8 cellular contexts compared by ENCODE assay signal in the genomic region with DNA sequence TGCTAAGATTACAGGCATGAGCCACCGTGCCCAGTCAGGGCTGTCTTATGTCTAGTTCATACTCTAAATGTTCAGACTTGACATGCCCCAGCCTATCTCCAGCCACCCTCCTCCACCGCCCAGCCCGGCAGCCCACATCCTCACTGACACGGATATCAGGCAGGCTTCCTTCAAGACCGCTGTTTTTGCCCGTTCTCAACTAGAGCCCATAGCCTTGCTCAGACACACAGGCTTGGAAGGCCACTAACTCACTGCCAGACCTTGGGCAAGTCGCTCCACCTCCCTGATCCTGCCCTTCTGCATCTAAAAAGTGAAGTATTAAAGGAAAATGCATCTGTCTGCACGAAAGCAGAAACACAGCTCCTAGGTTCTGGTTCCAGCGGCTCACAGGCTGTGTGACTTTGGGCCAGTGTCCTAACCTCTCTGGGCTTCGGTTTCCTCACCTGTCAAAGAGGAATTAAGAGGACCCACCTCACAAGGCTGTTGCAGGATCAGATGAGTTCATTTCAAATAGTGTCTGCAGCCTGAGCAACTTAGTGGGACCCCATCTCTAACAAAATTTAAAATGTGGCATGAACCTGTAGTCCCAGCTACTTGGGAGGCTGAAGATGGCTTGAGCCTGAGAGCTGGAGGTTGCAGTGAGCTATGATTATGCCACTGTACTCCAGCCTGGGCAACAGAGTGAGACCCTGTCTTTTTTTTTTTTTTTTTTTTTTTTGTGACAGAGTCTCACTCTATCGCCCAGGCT. TPM values are rescaled to one million over a fixed set of nuclear protein-coding genes. Genes with fewer than 3 reads are reported as not detected.
A peak's percentile ranks its signal among the peaks of the same experiment; 100 is the strongest.
DNase-seq lines count a peak whose midpoint lies in the region; ATAC-seq and TF ChIP-seq lines count a peak whose summit lies in the region.

No MANE protein-coding gene starts in this region.

- no peak for TF ChIP-seq CTCF in CD8-positive, alpha-beta T cell (IDR thresholded peaks at IDR 0.05)
- TF ChIP-seq CTCF in OCI-LY1 (IDR thresholded peaks at IDR 0.05; ENCODE audit: low read length), result no peak

- H3K27me3 Mint-ChIP-seq in CD8-positive, alpha-beta T cell (ENCODE audit: low read depth), result no peaks in the 10 kb centered on the region

- peak overlapping the region; percentile 75 for H3K4me3 Mint-ChIP-seq in CD8-positive, alpha-beta T cell

- peak; percentile 23 to 72 (median 41) for DNase-seq in CD8-positive, alpha-beta T cell
- DNase-seq in activated gamma-delta T cell treated with Interleukin-2 at 50 U/mL for 16 hours (peak; percentile 59), mesendoderm (no peak), NCI-H2107 (lab: John Stamatoyannopoulos, UW) (no peak)

- peak overlapping the region; percentile 93 for H3K27ac Mint-ChIP-seq in CD8-positive, alpha-beta T cell

- H3K79me2 ChIP-seq in OCI-LY1 (ENCODE audit: insufficient read depth, low read length), result no peaks in the 10 kb centered on the region
- H3K79me2 ChIP-seq in mesendoderm (ENCODE audit: control insufficient read depth, insufficient read depth, low read length), result no peaks in the 10 kb centered on the region

- no peaks in the 10 kb centered on the region for H3K9me3 Mint-ChIP-seq in CD8-positive, alpha-beta T cell

- no peaks in the 10 kb centered on the region for H3K79me1 ChIP-seq in mesendoderm (ENCODE audit: low read length)

- H2BK5ac ChIP-seq in mesendoderm (ENCODE audit: low read length), result peak overlapping the region; percentile 68

- H3K4me2 ChIP-seq in OCI-LY1 (ENCODE audit: low read length) (peak overlapping the region; percentile 48; the same call in 1 of the 2 replicates), mesendoderm (ENCODE audit: low read length) (no peak overlapping the region)

- H3K4me3 ChIP-seq in CD8-positive, alpha-beta T cell (ENCODE audit: low read depth, low read length), result peak overlapping the region; percentile 1
- H3K4me3 ChIP-seq in OCI-LY1 (ENCODE audit: low read depth, low read length, poor library complexity, severe bottlenecking), result peak overlapping the region; percentile 3
- H3K4me3 ChIP-seq in mesendoderm (ENCODE audit: low read length), result no peak overlapping the region

- peaks cover 33% of the 10 kb centered on the region for H3K4me1 ChIP-seq in CD8-positive, alpha-beta T cell (ENCODE audit: insufficient read depth, low read length)
- H3K4me1 ChIP-seq in OCI-LY1 (ENCODE audit: insufficient read depth, low read length, severe bottlenecking), result peaks cover 62% of the 10 kb centered on the region
- H3K4me1 ChIP-seq in mesendoderm (ENCODE audit: control insufficient read depth, low read depth, low read length), result no peaks in the 10 kb centered on the region

- H3K36me3 ChIP-seq in CD8-positive, alpha-beta T cell (ENCODE audit: insufficient read depth, low read length), result no peaks in the 10 kb centered on the region
- H3K36me3 ChIP-seq in OCI-LY1 (ENCODE audit: insufficient read depth, low read length) (no peaks in the 10 kb centered on the region), mesendoderm (ENCODE audit: control insufficient read depth, insufficient read depth, low read length) (no peaks in the 10 kb centered on the region)

- H4K20me1 ChIP-seq in OCI-LY1 (ENCODE audit: insufficient read depth, low read length), result no peaks in the 10 kb centered on the region

- no peaks in the 10 kb centered on the region for H3F3A ChIP-seq in OCI-LY1 (ENCODE audit: insufficient read depth, low read length)

- peak overlapping the region; percentile 19 for H3K18ac ChIP-seq in mesendoderm (ENCODE audit: low read length)

- H2AFZ ChIP-seq in OCI-LY1 (ENCODE audit: low read length), result no peak overlapping the region

- H3K27me3 ChIP-seq in CD8-positive, alpha-beta T cell (ENCODE audit: insufficient read depth, low read length), result no peaks in the 10 kb centered on the region
- H3K27me3 ChIP-seq in OCI-LY1 (ENCODE audit: insufficient read depth, low read length) (no peaks in the 10 kb centered on the region), mesendoderm (ENCODE audit: insufficient read depth, low read length, poor library complexity) (no peaks in the 10 kb centered on the region)

- CTCF ChIA-PET in CD8-positive, alpha-beta T cell (lab: Charles Lee), result interaction anchor here (0.9 to 1.8 kb wide), 2 partner anchors 9 to 16 kb away, joined by 3 to 6 read pairs; no protein-coding TSS in a partner anchor

- H2BK120ac ChIP-seq in mesendoderm (ENCODE audit: low read depth, low read length), result peak overlapping the region; percentile 79

- H3K9me2 ChIP-seq in OCI-LY1 (ENCODE audit: low read depth, low read length), result no peaks in the 10 kb centered on the region

- no CpG with 5 or more reads among the region's 11 CpGs for WGBS in mesendoderm (ENCODE audit: extremely low coverage, insufficient coverage, low lambda C conversion rate)

- peak overlapping the region; percentile 82 for H3K56ac ChIP-seq in mesendoderm (ENCODE audit: low read length)

- H3K23ac ChIP-seq in mesendoderm (ENCODE audit: low read length), result no peak overlapping the region

- H3K4me1 Mint-ChIP-seq in CD8-positive, alpha-beta T cell (ENCODE audit: low read depth), result peaks cover 44% of the 10 kb centered on the region

- H3K9me3 ChIP-seq in CD8-positive, alpha-beta T cell (ENCODE audit: low read length), result no peaks in the 10 kb centered on the region
- H3K9me3 ChIP-seq in OCI-LY1 (ENCODE audit: low read length), result no peaks in the 10 kb centered on the region

- no peak overlapping the region for H2BK15ac ChIP-seq in mesendoderm (replicated peaks; ENCODE audit: low read depth)

- ATAC-seq in CD8-positive, alpha-beta T cell, result peak; percentile 63
- no peak for ATAC-seq in HG03045 (IDR thresholded peaks at IDR 0.05; ENCODE audit: unreplicated experiment)
- ATAC-seq in GM18517 (IDR thresholded peaks at IDR 0.05; ENCODE audit: unreplicated experiment), result no peak
- ATAC-seq in GM18861 (IDR thresholded peaks at IDR 0.05; ENCODE audit: unreplicated experiment), result no peak

- H3K27ac ChIP-seq in CD8-positive, alpha-beta T cell (ENCODE audit: low read depth, low read length), result peak overlapping the region; percentile 5
- peak overlapping the region; percentile 90 for H3K27ac ChIP-seq in OCI-LY1 (ENCODE audit: low read depth, low read length, poor library complexity, severe bottlenecking)
- no peak overlapping the region for H3K27ac ChIP-seq in mesendoderm (ENCODE audit: low read depth, low read length)

- no peak overlapping the region for H4K5ac ChIP-seq in mesendoderm (ENCODE audit: low read length)

- no peaks in the 10 kb centered on the region for H3K36me3 Mint-ChIP-seq in CD8-positive, alpha-beta T cell

- no peak overlapping the region for H4K8ac ChIP-seq in mesendoderm (ENCODE audit: low read depth, low read length)

- intact Hi-C loops in CD8-positive, alpha-beta T cell (cut with DNase I, micrococcal nuclease), result loop anchor here in 1 of 2 experiments (2.0 kb wide), 1 partner anchor 14 kb away; the partner anchor contains the start of gene CERS4

- H2AK5ac ChIP-seq in mesendoderm (ENCODE audit: low read length), result peak overlapping the region; percentile 83

- H3K4ac ChIP-seq in mesendoderm (ENCODE audit: low read depth, low read length), result peak overlapping the region; percentile 89

- POLR2A ChIA-PET in CD8-positive, alpha-beta T cell (lab: Charles Lee), result interaction anchor here (1.1 to 2.0 kb wide), 4 partner anchors 11 to 18 kb away, joined by 4 to 7 read pairs (median 6); no protein-coding TSS in a partner anchor

- peak overlapping the region; percentile 28; the same call in 1 of the 2 replicates for H3K9ac ChIP-seq in OCI-LY1 (ENCODE audit: low read length)
- no peak overlapping the region for H3K9ac ChIP-seq in mesendoderm (ENCODE audit: low read length)

RNA-seq across cellular contexts. Expression of gene CERS4, which starts 14.5 kb away (rescaled TPM):
- total RNA-seq in CD8-positive, alpha-beta T cell, result 1 to 10 TPM; 6.9 to 7.2 TPM
- polyA plus RNA-seq in mesendoderm (2013, experiment 1 of 2), result 47.9 TPM
- 48.6 TPM for polyA plus RNA-seq in mesendoderm (2013, experiment 2 of 2)

RNA-seq across cellular contexts. Expression of gene FBN3, which starts 45.3 kb away (rescaled TPM):
- total RNA-seq in CD8-positive, alpha-beta T cell, result under 1 TPM; 0.03 to 0.06 TPM
- 11.9 TPM for polyA plus RNA-seq in mesendoderm (2013, experiment 1 of 2)
- polyA plus RNA-seq in mesendoderm (2013, experiment 2 of 2), result 11.8 TPM

Comparison
In these comparisons a context has a peak if more than half of its experiments do, and no peak if none do; other contexts are left out.
1. DNase-seq: peak in CD8-positive, alpha-beta T cell (7 of 7) and activated gamma-delta T cell treated with Interleukin-2 at 50 U/mL for 16 hours (single experiment); none in mesendoderm (single experiment) and NCI-H2107 (single experiment).